In the genomic region with DNA sequence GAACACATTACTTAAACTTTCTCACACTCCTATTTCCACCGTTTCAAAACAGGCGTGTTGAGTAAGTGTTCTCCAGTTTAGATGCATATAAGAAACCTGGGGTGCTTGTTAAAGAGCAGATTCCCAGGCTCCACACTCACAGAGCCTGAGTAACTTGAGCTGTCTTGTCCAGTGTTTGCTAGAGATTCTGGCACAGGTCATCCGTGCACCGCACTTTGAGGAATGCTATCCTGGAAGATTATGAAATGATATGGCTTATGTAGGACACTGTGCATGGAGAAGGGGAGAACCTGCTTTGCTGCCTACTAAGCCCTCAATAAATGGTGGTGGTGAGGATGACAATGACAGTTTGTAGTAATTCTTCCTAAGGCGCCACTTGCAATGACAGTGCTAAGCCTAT, we compare ENCODE assay signal across 25 cellular contexts.
DNase-seq lines count a peak whose midpoint lies in the region; ATAC-seq, FAIRE-seq and TF ChIP-seq lines count a peak whose summit lies in the region.
"Had no signal": no experiment of that assay in that cellular context is flagged by ENCODE, and none has a peak within 500 bp of the region (broad histone marks: within the 10 kb centered on the region; RNA-seq: fewer than 3 reads in every experiment).

No MANE protein-coding gene starts in this region.

- 29 to 42% methylated on average over 5 of the region's 5 CpGs for WGBS in heart right ventricle, 2 donors
- 45% methylated on average over 5 of the region's 5 CpGs for WGBS in right cardiac atrium
- whole genome bisulfite sequencing in pancreas, 2 donors: 47 to 51% methylated on average over 5 of the region's 5 CpGs

- H3K4me1 Mint-ChIP-seq in osteocyte (ENCODE audit: unreplicated experiment): no peaks in the 10 kb centered on the region
- H3K4me1 Mint-ChIP-seq: CD8-positive, alpha-beta memory T cell had no signal

- H3K27me3 ChIP-seq in heart right ventricle (no peaks in the 10 kb centered on the region), right cardiac atrium (ENCODE audit: control insufficient read depth, insufficient read depth) (no peaks in the 10 kb centered on the region), pancreas (no peaks in the 10 kb centered on the region)
- H3K27me3 ChIP-seq: SJSA1 had no signal

- TF ChIP-seq CTCF in heart right ventricle (IDR thresholded peaks at IDR 0.05) (no peak), pancreas (IDR thresholded peaks at IDR 0.05) (no peak), osteocyte (IDR thresholded peaks at IDR 0.05) (no peak)

- H3K4me3 ChIP-seq in heart right ventricle: no peak overlapping the region
- H3K4me3 ChIP-seq in right cardiac atrium (ENCODE audit: low read length): no peak overlapping the region
- no peak overlapping the region for H3K4me3 ChIP-seq in pancreas
- H3K4me3 ChIP-seq: SJSA1 had no signal

- H3K36me3 ChIP-seq in heart right ventricle: no peaks in the 10 kb centered on the region
- H3K36me3 ChIP-seq in pancreas: no peaks in the 10 kb centered on the region
- H3K36me3 ChIP-seq: SJSA1 had no signal

- no peaks in the 10 kb centered on the region for H3K36me3 Mint-ChIP-seq in osteocyte (ENCODE audit: unreplicated experiment)
- H3K36me3 Mint-ChIP-seq: CD8-positive, alpha-beta memory T cell had no signal

- H3K4me1 ChIP-seq in heart right ventricle: peaks cover 0 to 13% (median 4%) of the 10 kb centered on the region in 9 donors
- H3K4me1 ChIP-seq in right cardiac atrium (ENCODE audit: control insufficient read depth, insufficient read depth, low read length): no peaks in the 10 kb centered on the region
- H3K4me1 ChIP-seq in pancreas: peaks cover 9 to 19% (median 13%) of the 10 kb centered on the region in 3 donors
- H3K4me1 ChIP-seq: SJSA1 had no signal

- peak overlapping the region in 8 of 10 donors; percentile 18 to 70 (median 49) for H3K27ac ChIP-seq in heart right ventricle
- no peak overlapping the region for H3K27ac ChIP-seq in right cardiac atrium (ENCODE audit: low read length)
- no peak overlapping the region for H3K27ac ChIP-seq in pancreas
- H3K27ac ChIP-seq: C4-2B, SJSA1 had no signal

- ATAC-seq in heart right ventricle (peak in 3 of 8 donors; percentile 10 to 48 (median 26)), right cardiac atrium (no peak), pancreas (peak; percentile 3 to 14 (median 6)), GM18511 (IDR thresholded peaks at IDR 0.05; ENCODE audit: unreplicated experiment) (no peak)
- ATAC-seq: Panc1 had no signal

- H3K27me3 Mint-ChIP-seq in osteocyte (ENCODE audit: unreplicated experiment): peaks cover 18% of the 10 kb centered on the region

- no peak overlapping the region for H3K27ac Mint-ChIP-seq in osteocyte (ENCODE audit: unreplicated experiment)
- H3K27ac Mint-ChIP-seq: CD8-positive, alpha-beta memory T cell had no signal

- H3K9me3 ChIP-seq in heart right ventricle: no peaks in the 10 kb centered on the region
- H3K9me3 ChIP-seq in right cardiac atrium (ENCODE audit: control insufficient read depth, low read length): no peaks in the 10 kb centered on the region
- no peaks in the 10 kb centered on the region for H3K9me3 ChIP-seq in pancreas
- H3K9me3 ChIP-seq: SJSA1 had no signal

- FAIRE-seq in pancreas (lab: Jason Lieb, UNC): no peak
- FAIRE-seq: A204.1, G401.6, GM12892, HTR-8/SVneo had no signal

- no peak overlapping the region for H3K4me3 Mint-ChIP-seq in osteocyte (ENCODE audit: unreplicated experiment)
- H3K4me3 Mint-ChIP-seq: CD8-positive, alpha-beta memory T cell had no signal

- intact Hi-C loops in heart right ventricle (cut with DNase I) (no loop called here), right cardiac atrium (cut with DNase I) (no loop called here), pancreas (cut with DNase I) (no loop called here)

- DNase-seq in heart right ventricle: no peak
- DNase-seq in right cardiac atrium: no peak
- DNase-seq in left kidney (ENCODE audit: low read depth, low spot score): peak; percentile 51
- DNase-seq in pancreas: no peak
- no peak for DNase-seq in NCI-H510A treated with DMSO at 0.1 percent for 48 hours (lab: John Stamatoyannopoulos, UW)
- DNase-seq in osteocyte (ENCODE audit: extremely low spot score, unreplicated experiment): no peak
- DNase-seq: Calu3; CD8-positive, alpha-beta memory T cell; GOT3; HCEC 1CT; KG1; NCI-H1092; NCI-H1436; NCI-H187 treated with DMSO at 0.1 percent for 48 hours; NCI-H2107; NCI-H510A; NCI-H748 treated with DMSO at 0.1 percent for 48 hours had no signal

- H3K9me3 Mint-ChIP-seq in osteocyte (ENCODE audit: unreplicated experiment): no peaks in the 10 kb centered on the region

Comparison
In these comparisons a context has a peak if more than half of its experiments do, and no peak if none do; other contexts are left out.
1. H3K27ac ChIP-seq: peak in heart right ventricle (8 of 10); none in right cardiac atrium (single experiment) and pancreas (0 of 4).
2. ATAC-seq: peak in pancreas (4 of 4); none in right cardiac atrium (0 of 2) and GM18511 (single experiment).